8 cellular contexts compared by ENCODE assay signal in genomic region chr17:79612468-79613194, GRCh38. TPM values are rescaled to one million over a fixed set of nuclear protein-coding genes. Genes with fewer than 3 reads are reported as not detected.
DNase-seq lines count a peak whose midpoint lies in the region; ATAC-seq, FAIRE-seq and TF ChIP-seq lines count a peak whose summit lies in the region.

No MANE protein-coding gene starts in this region.

- TF ChIP-seq CTCF in DND-41 (IDR thresholded peaks at IDR 0.05; ENCODE audit: borderline replicate concordance, extremely low read depth, low read length, poor library complexity, severe bottlenecking) (peak; percentile 84), Panc1 (IDR thresholded peaks at IDR 0.05) (peak; percentile 98), astrocyte (IDR thresholded peaks at IDR 0.05; ENCODE audit: insufficient read depth, low read depth, low read length) (peak; percentile 38), thyroid gland (IDR thresholded peaks at IDR 0.05) (peak in 2 of 6 experiments; percentile 18 to 36)

- TF ChIP-seq POLR2A in thyroid gland (IDR thresholded peaks at IDR 0.05) = no peak

- 37% methylated on average over 24 to 25 of the region's 25 CpGs for WGBS in thyroid gland, 2 donors

- peaks cover 6% of the 10 kb centered on the region for H3K27me3 ChIP-seq in DND-41 (ENCODE audit: insufficient read depth, low read length, poor library complexity)
- peaks cover 33% of the 10 kb centered on the region for H3K27me3 ChIP-seq in Panc1 (ENCODE audit: control insufficient read depth, insufficient read depth, low read length)
- H3K27me3 ChIP-seq in astrocyte (ENCODE audit: insufficient read depth, low read length) = peaks cover 36% of the 10 kb centered on the region
- peaks cover 26% of the 10 kb centered on the region for H3K27me3 ChIP-seq in thyroid gland

- H4K20me1 ChIP-seq in DND-41 (ENCODE audit: insufficient read depth, low read length) (no peaks in the 10 kb centered on the region), astrocyte (ENCODE audit: insufficient read depth, low read length) (no peaks in the 10 kb centered on the region)

- peaks cover 2% of the 10 kb centered on the region for H3K9me3 Mint-ChIP-seq in astrocyte (ENCODE audit: unreplicated experiment)

- BruUV-seq in Panc1 (replicated peaks; lab: Mats Ljungman, UMichigan) = no TSS peak

- H3K9me3 ChIP-seq in DND-41 (ENCODE audit: insufficient read depth, low read length, severe bottlenecking) (no peaks in the 10 kb centered on the region), Panc1 (ENCODE audit: control insufficient read depth, insufficient read depth, low read depth, low read length) (no peaks in the 10 kb centered on the region), astrocyte (ENCODE audit: insufficient read depth, low read depth, low read length) (no peaks in the 10 kb centered on the region), thyroid gland (no peaks in the 10 kb centered on the region)

- DNase-seq in DND-41 (peak; percentile 59), HT1080 (ENCODE audit: low read depth) (peak; percentile 39), Panc1 (ENCODE audit: low read depth, low spot score) (no peak), astrocyte (ENCODE audit: low read depth) (no peak), left kidney (ENCODE audit: low read depth, low spot score) (peak; percentile 85), thyroid gland (peak; percentile 14 to 35)

- FAIRE-seq in astrocyte (lab: Jason Lieb, UNC) = no peak

- no peak overlapping the region for H3K27ac Mint-ChIP-seq in astrocyte (ENCODE audit: unreplicated experiment)

- H3K27ac ChIP-seq in DND-41 (ENCODE audit: low read length) (no peak overlapping the region), Panc1 (ENCODE audit: low read length) (no peak overlapping the region), astrocyte (ENCODE audit: low read depth, low read length) (no peak overlapping the region), thyroid gland (no peak overlapping the region)

- no peak overlapping the region for H3K4me3 Mint-ChIP-seq in astrocyte (ENCODE audit: unreplicated experiment)

- peaks cover 2% of the 10 kb centered on the region for H3K4me1 Mint-ChIP-seq in astrocyte (ENCODE audit: low read depth, unreplicated experiment)

- no peaks in the 10 kb centered on the region for H3K79me2 ChIP-seq in DND-41 (ENCODE audit: insufficient read depth, low read length)
- no peaks in the 10 kb centered on the region for H3K79me2 ChIP-seq in astrocyte (ENCODE audit: insufficient read depth, low read length)

- no peak overlapping the region for H3K9ac ChIP-seq in DND-41 (ENCODE audit: low read depth, low read length)
- H3K9ac ChIP-seq in astrocyte (ENCODE audit: low read length) = no peak overlapping the region

- H3K36me3 ChIP-seq in DND-41 (ENCODE audit: insufficient read depth, low read length) = no peaks in the 10 kb centered on the region
- H3K36me3 ChIP-seq in Panc1 (ENCODE audit: control insufficient read depth, insufficient read depth, low read length) = no peaks in the 10 kb centered on the region
- no peaks in the 10 kb centered on the region for H3K36me3 ChIP-seq in astrocyte (ENCODE audit: insufficient read depth, low read length)
- H3K36me3 ChIP-seq in thyroid gland = no peaks in the 10 kb centered on the region

- ATAC-seq in DND-41 (ENCODE audit: insufficient read depth, low read depth) = peak; percentile 67; the same call in 2 of the 3 replicates
- ATAC-seq in Panc1 = peak; percentile 84
- no peak for ATAC-seq in GM19324 (IDR thresholded peaks at IDR 0.05; ENCODE audit: low FRiP score, unreplicated experiment)
- ATAC-seq in HG03280 (IDR thresholded peaks at IDR 0.05; ENCODE audit: unreplicated experiment) = no peak

- H3K4me1 ChIP-seq in DND-41 (ENCODE audit: insufficient read depth, low read length) (no peaks in the 10 kb centered on the region), Panc1 (ENCODE audit: control insufficient read depth, insufficient read depth, low read length) (peaks cover 3% of the 10 kb centered on the region; the same call in 1 of the 2 replicates), astrocyte (ENCODE audit: insufficient read depth, low read length) (no peaks in the 10 kb centered on the region), thyroid gland (peaks cover 0 to 5% of the 10 kb centered on the region in 2 donors)

- intact Hi-C loops in Panc1 (cut with micrococcal nuclease; ENCODE audit: unreplicated experiment) = loop anchor here (10.0 kb wide), 1 partner anchor 92 kb away; no protein-coding TSS in a partner anchor
- intact Hi-C loops in thyroid gland (cut with DNase I) = no loop called here

- in situ Hi-C loops in Panc1 (cut with HindIII; ENCODE audit: low pct_unique_long_range_greater_than_20kb, low sequenced_read_pairs) = no loop called here

- H3K4me3 ChIP-seq in DND-41 (ENCODE audit: low read depth in 1 of 2, low read length in 2 of 2) (no peak overlapping the region), Panc1 (ENCODE audit: low read depth in 2 of 2, low read length in 2 of 2) (no peak overlapping the region), astrocyte (ENCODE audit: insufficient read depth, low read depth, low read length) (no peak overlapping the region), thyroid gland (replicated peaks in 1 of 3) (no peak overlapping the region)

- H3K4me2 ChIP-seq in DND-41 (ENCODE audit: insufficient read depth, low read length) (no peak overlapping the region), astrocyte (ENCODE audit: low read length) (no peak overlapping the region)

- CTCF ChIA-PET in Panc1 (lab: Charles Lee) = interaction anchor here (0.6 to 1.1 kb wide), 4 partner anchors 9 to 221 kb away, joined by 3 to 7 read pairs (median 4); no protein-coding TSS in a partner anchor

- H2AFZ ChIP-seq in DND-41 (ENCODE audit: low read depth, low read length) (no peak overlapping the region), astrocyte (ENCODE audit: low read depth, low read length) (no peak overlapping the region)

- POLR2A ChIA-PET in Panc1 (lab: Charles Lee) = no interaction called here

- no peaks in the 10 kb centered on the region for H3K36me3 Mint-ChIP-seq in astrocyte (ENCODE audit: low read depth, unreplicated experiment)

- H3K27me3 Mint-ChIP-seq in astrocyte (ENCODE audit: low read depth, unreplicated experiment) = peaks cover 68% of the 10 kb centered on the region

RNA-seq across cellular contexts. Expression of gene RBFOX3, which starts 1.8 kb away (rescaled TPM):
- 0.35 TPM in 1 of 2 replicates, not detected in the other for total RNA-seq in HT1080 (2014; rRNA removed; shearing (Covaris generic))
- polyA plus RNA-seq in HT1080 (2015; cell fraction: cytosol; rRNA removed) = 0.07 and 0.12 TPM in 2 replicates
- 0.13 TPM in 1 of 2 replicates, not detected in the other for polyA plus RNA-seq in HT1080 (2015; cell fraction: nucleus; rRNA removed)
- not detected for total RNA-seq in Panc1 (2021; ENCODE audit: unreplicated experiment)
- polyA plus RNA-seq in Panc1 (2012; ENCODE audit: insufficient read length) = 0.44 TPM
- total RNA-seq in astrocyte = 0.45 and 1.2 TPM in 2 replicates
- total RNA-seq in thyroid gland = not detected

Comparison
In these comparisons a context has a peak if more than half of its experiments do, and no peak if none do; other contexts are left out.
1. ATAC-seq: peak in DND-41 (single experiment) and Panc1 (single experiment); none in GM19324 (single experiment) and HG03280 (single experiment).
2. DNase-seq: peak in DND-41 (single experiment), HT1080 (single experiment), left kidney (single experiment) and thyroid gland (2 of 2); none in Panc1 (single experiment) and astrocyte (single experiment).